Comparison of ENCODE assay signal across 9 cellular contexts in the genomic region with DNA sequence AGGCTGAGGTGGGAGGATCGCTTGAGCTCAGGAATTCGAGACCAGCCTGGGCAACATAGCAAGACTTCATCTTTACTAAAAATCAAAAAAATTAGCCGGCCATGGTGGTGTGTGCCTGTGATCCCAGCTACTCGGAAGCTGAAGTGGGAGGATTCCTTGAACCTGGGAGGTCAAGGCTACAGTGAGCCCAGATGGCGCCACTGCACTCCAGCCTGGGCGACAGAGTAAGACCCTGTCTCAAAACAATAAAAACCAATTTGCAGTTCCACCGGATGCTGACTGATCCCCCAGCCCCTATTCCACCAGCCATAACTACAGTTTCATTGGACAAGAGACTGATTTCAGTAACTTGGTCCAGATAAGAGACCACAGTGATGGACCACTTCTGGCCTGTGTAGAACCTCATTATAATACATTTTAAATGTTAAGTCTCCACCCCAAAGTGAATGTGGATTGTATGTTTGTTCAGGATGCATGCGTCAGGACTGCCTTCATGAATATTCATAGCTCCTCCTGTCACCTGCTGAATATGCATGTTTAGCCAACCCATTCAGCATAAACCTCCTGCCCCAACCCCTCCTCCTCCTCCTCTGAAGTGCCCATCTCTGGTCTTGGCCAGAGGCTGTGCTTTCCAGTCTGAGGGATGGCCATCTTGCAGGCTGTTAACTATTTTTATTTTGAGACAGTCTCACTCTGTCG. TPM values are rescaled to one million over a fixed set of nuclear protein-coding genes. Genes with fewer than 3 reads are reported as not detected.
DNase-seq lines count a peak whose midpoint lies in the region; ATAC-seq, FAIRE-seq and TF ChIP-seq lines count a peak whose summit lies in the region.
"Had no signal": no experiment of that assay in that cellular context is flagged by ENCODE, and none has a peak within 500 bp of the region (broad histone marks: within the 10 kb centered on the region; RNA-seq: fewer than 3 reads in every experiment).

No MANE protein-coding gene starts in this region.

- H3K4me3 Mint-ChIP-seq in activated T-cell treated with anti-CD3 and anti-CD28 coated beads, Interleukin-2, amount 50 U/mL, for 4 hours, result peak overlapping the region; percentile 98

- 60 to 67% (median 61%) methylated on average over 6 to 9 of the region's 9 CpGs for WGBS in stomach, 5 donors

- H3K9me2 ChIP-seq in OCI-LY1 (ENCODE audit: low read depth, low read length), result no peaks in the 10 kb centered on the region

- no peak overlapping the region for H2AFZ ChIP-seq in OCI-LY1 (ENCODE audit: low read length)

- intact Hi-C loops in stomach (cut with DNase I; ENCODE audit: low total_unique reads), result no loop called here

- H3K9me3 Mint-ChIP-seq in activated T-cell treated with anti-CD3 and anti-CD28 coated beads, Interleukin-2, amount 50 U/mL, for 4 hours, result no peaks in the 10 kb centered on the region

- no peak for TF ChIP-seq POLR2A in stomach (IDR thresholded peaks at IDR 0.05)

- H3K4me2 ChIP-seq in OCI-LY1 (ENCODE audit: low read length), result peak overlapping the region; percentile 75

- H3K9me3 ChIP-seq in OCI-LY1 (ENCODE audit: low read length) (no peaks in the 10 kb centered on the region), stomach (no peaks in the 10 kb centered on the region)

- H3K36me3 Mint-ChIP-seq in activated T-cell treated with anti-CD3 and anti-CD28 coated beads, Interleukin-2, amount 50 U/mL, for 4 hours (ENCODE audit: insufficient read depth), result peaks cover 13% of the 10 kb centered on the region

- H3K27me3 ChIP-seq in OCI-LY1 (ENCODE audit: insufficient read depth, low read length), result no peaks in the 10 kb centered on the region
- no peaks in the 10 kb centered on the region for H3K27me3 ChIP-seq in bronchial epithelial cell (ENCODE audit: control insufficient read depth, insufficient read depth, low read length)
- no peaks in the 10 kb centered on the region for H3K27me3 ChIP-seq in stomach

- DNase-seq in activated T-cell treated with anti-CD3 and anti-CD28 coated beads, Interleukin-2, amount 50 U/mL, for 4 hours, result no peak
- DNase-seq in activated T-cell treated with anti-CD3 and anti-CD28 coated beads for 4 hours, result no peak
- peak; percentile 37 for DNase-seq in bronchial epithelial cell (ENCODE audit: low read depth)
- no peak for DNase-seq in stomach
- DNase-seq in epidermal melanocyte (ENCODE audit: insufficient read length, low spot score), result no peak
- DNase-seq in NCI-H1417 treated with DMSO at 0.1 percent for 48 hours (lab: John Stamatoyannopoulos, UW), result no peak
- DNase-seq: activated CD4-positive, alpha-beta T cell treated with anti-CD3 and anti-CD28 coated beads for 48 hours had no signal

- H3K4me1 ChIP-seq in OCI-LY1 (ENCODE audit: insufficient read depth, low read length, severe bottlenecking), result peaks cover 73% of the 10 kb centered on the region
- H3K4me1 ChIP-seq in stomach, result peaks cover 70 to 86% (median 81%) of the 10 kb centered on the region in 4 donors

- H3K27ac ChIP-seq in OCI-LY1 (ENCODE audit: low read depth, low read length, poor library complexity, severe bottlenecking) (peak overlapping the region; percentile 88), stomach (peak overlapping the region; percentile 7 to 100 (median 97))

- no peak for FAIRE-seq in bronchial epithelial cell (lab: Jason Lieb, UNC)

- TF ChIP-seq EP300 in stomach (IDR thresholded peaks at IDR 0.05), result no peak

- peak overlapping the region; percentile 99 for H3K9ac ChIP-seq in OCI-LY1 (ENCODE audit: low read length)

- peaks cover 52% of the 10 kb centered on the region for H3K4me1 Mint-ChIP-seq in activated T-cell treated with anti-CD3 and anti-CD28 coated beads, Interleukin-2, amount 50 U/mL, for 4 hours (ENCODE audit: low read depth)

- no peaks in the 10 kb centered on the region for H4K20me1 ChIP-seq in OCI-LY1 (ENCODE audit: insufficient read depth, low read length)

- ATAC-seq in activated T-cell treated with anti-CD3 and anti-CD28 coated beads, Interleukin-2, amount 50 U/mL, for 4 hours, result no peak
- ATAC-seq in GM19035 (IDR thresholded peaks at IDR 0.05; ENCODE audit: unreplicated experiment), result no peak

- H3F3A ChIP-seq in OCI-LY1 (ENCODE audit: insufficient read depth, low read length), result no peaks in the 10 kb centered on the region

- H3K36me3 ChIP-seq in OCI-LY1 (ENCODE audit: insufficient read depth, low read length), result peaks cover 25% of the 10 kb centered on the region; the same call in 1 of the 2 replicates
- H3K36me3 ChIP-seq in bronchial epithelial cell (ENCODE audit: control insufficient read depth, insufficient read depth, low read length), result peaks cover 8% of the 10 kb centered on the region
- H3K36me3 ChIP-seq in stomach, result peaks cover 0 to 32% (median 28%) of the 10 kb centered on the region in 4 donors

- H3K4me3 ChIP-seq in OCI-LY1 (ENCODE audit: low read depth, low read length, poor library complexity, severe bottlenecking), result peak overlapping the region; percentile 99
- no peak overlapping the region for H3K4me3 ChIP-seq in bronchial epithelial cell (ENCODE audit: low read depth, low read length)
- H3K4me3 ChIP-seq in stomach, result peak overlapping the region in 1 of 4 donors; percentile 93

- H3K27me3 Mint-ChIP-seq in activated T-cell treated with anti-CD3 and anti-CD28 coated beads, Interleukin-2, amount 50 U/mL, for 4 hours (ENCODE audit: low read depth), result no peaks in the 10 kb centered on the region

- TF ChIP-seq CTCF in OCI-LY1 (IDR thresholded peaks at IDR 0.05; ENCODE audit: low read length), result no peak
- no peak for TF ChIP-seq CTCF in bronchial epithelial cell (IDR thresholded peaks at IDR 0.05; ENCODE audit: insufficient read depth, low read length, severe bottlenecking)
- no peak for TF ChIP-seq CTCF in stomach (IDR thresholded peaks at IDR 0.05)

- peaks cover 23% of the 10 kb centered on the region for H3K79me2 ChIP-seq in OCI-LY1 (ENCODE audit: insufficient read depth, low read length)

RNA-seq across cellular contexts. Expression of a gene that starts 2.3 kb away (rescaled TPM):
- 100 to 1,000 TPM; 131 to 171 (median 147) TPM for total RNA-seq in activated T-cell treated with anti-CD3 and anti-CD28 coated beads, Interleukin-2, amount 50 U/mL, for 4 hours
- 55.6 and 62.9 TPM in 2 replicates for total RNA-seq in bronchial epithelial cell
- 100 to 1,000 TPM in 3 of 5 donors, 10 to 100 TPM in 2; 28.3 to 163 (median 100) TPM for total RNA-seq in stomach
- polyA plus RNA-seq in stomach, result 10 to 100 TPM; 30.9 to 35.6 (median 32.5) TPM

RNA-seq across cellular contexts. Expression of a gene that starts 6.7 kb away (rescaled TPM):
- total RNA-seq in activated T-cell treated with anti-CD3 and anti-CD28 coated beads, Interleukin-2, amount 50 U/mL, for 4 hours, result 10 to 100 TPM; 17.4 to 21.8 (median 17.6) TPM
- 20.0 and 34.4 TPM in 2 replicates for total RNA-seq in bronchial epithelial cell
- 100 to 1,000 TPM in 2 of 5 donors, 10 to 100 TPM in 2, 1 to 10 TPM in 1; 9.9 to 171 (median 41.6) TPM for total RNA-seq in stomach
- polyA plus RNA-seq in stomach, result 10 to 100 TPM; 13.7 to 29.9 (median 19.1) TPM

RNA-seq across cellular contexts. Expression of a gene that starts 6.9 kb away (rescaled TPM):
- 10 to 100 TPM; 53.1 to 75.0 (median 69.3) TPM for total RNA-seq in activated T-cell treated with anti-CD3 and anti-CD28 coated beads, Interleukin-2, amount 50 U/mL, for 4 hours
- 1.2 and 3.4 TPM in 2 replicates for total RNA-seq in bronchial epithelial cell
- 10 to 100 TPM in 4 of 5 donors, 1 to 10 TPM in 1; 9.5 to 74.1 (median 30.9) TPM for total RNA-seq in stomach
- 10 to 100 TPM in 2 of 3 donors, 1 to 10 TPM in 1; 7.2 to 22.7 (median 14.3) TPM for polyA plus RNA-seq in stomach

RNA-seq across cellular contexts. Expression of a gene that starts 30.3 kb away (rescaled TPM):
- 1 to 10 TPM; 1.3 to 4.0 (median 1.6) TPM for total RNA-seq in activated T-cell treated with anti-CD3 and anti-CD28 coated beads, Interleukin-2, amount 50 U/mL, for 4 hours
- 0.64 and 0.79 TPM in 2 replicates for total RNA-seq in bronchial epithelial cell
- under 1 TPM in 1 of 5 donors, not detected in 4; 0.73 TPM for total RNA-seq in stomach
- 1 to 10 TPM; 1.4 to 2.8 (median 2.1) TPM for polyA plus RNA-seq in stomach
